Comparison of ENCODE assay signal across 17 cellular contexts in genomic region chr6:100346203-100346602, GRCh38.
A peak's percentile ranks its signal among the peaks of the same experiment; 100 is the strongest.
DNase-seq lines count a peak whose midpoint lies in the region; ATAC-seq and TF ChIP-seq lines count a peak whose summit lies in the region.
"Had no signal": no experiment of that assay in that cellular context is flagged by ENCODE, and none has a peak within 500 bp of the region (broad histone marks: within the 10 kb centered on the region; RNA-seq: fewer than 3 reads in every experiment).

No MANE protein-coding gene starts in this region.

- ATAC-seq in GM21619 (IDR thresholded peaks at IDR 0.05; ENCODE audit: unreplicated experiment), result peak; percentile 8
- peak; percentile 46 for ATAC-seq in SK-N-SH treated with all-trans-retinoic acid at 6 μM for 48 hours
- ATAC-seq: gastroesophageal sphincter; naive thymus-derived CD8-positive, alpha-beta T cell had no signal

- DNase-seq in A172 (ENCODE audit: low spot score) (peak; percentile 52), iris pigment epithelial cell (ENCODE audit: low read depth) (peak; percentile 51), NCI-H524 treated with DMSO at 0.1 percent for 48 hours (lab: John Stamatoyannopoulos, UW) (no peak), inferior parietal cortex (ENCODE audit: extremely low spot score) (no peak), medulla oblongata (ENCODE audit: extremely low spot score) (no peak)
- DNase-seq in activated CD4-positive, alpha-beta T cell treated with anti-CD3 and anti-CD28 coated beads for 1 hour, result no peak
- DNase-seq: activated CD4-positive, alpha-beta memory T cell treated with anti-CD3 and anti-CD28 coated beads, Interleukin-2, amount 10 ng/mL, durations not matched to agents 7 days and 5 days; CD8-positive, alpha-beta memory T cell; colonic mucosa; H7; naive thymus-derived CD8-positive, alpha-beta T cell; NCI-H187; NCI-H524; stimulated activated CD4-positive, alpha-beta T cell treated with anti-CD3 and anti-CD28 coated beads, Interleukin-15, amount 100 ng/mL, for 24 hours had no signal

TF ChIP-seq in SK-N-SH treated with all-trans-retinoic acid at 6 μM for 48 hours, 23 proteins besides CTCF, POLR2A, EP300 and RAD21:
- TF ChIP-seq ARNTL (CRISPR knock-in tag; IDR thresholded peaks at IDR 0.05; ENCODE audit: borderline replicate concordance, low read depth) (no peak), CSDC2 (CRISPR knock-in tag; IDR thresholded peaks at IDR 0.05) (no peak), ISL1 (CRISPR knock-in tag; IDR thresholded peaks at IDR 0.05) (no peak), ZFP30 (CRISPR knock-in tag; IDR thresholded peaks at IDR 0.05) (no peak), TCF4 (CRISPR knock-in tag; IDR thresholded peaks at IDR 0.05; ENCODE audit: borderline replicate concordance) (no peak), TSHZ2 (CRISPR knock-in tag; IDR thresholded peaks at IDR 0.05) (no peak), CREB5 (CRISPR knock-in tag; IDR thresholded peaks at IDR 0.05; ENCODE audit: low read depth) (no peak), ZNF70 (CRISPR knock-in tag; IDR thresholded peaks at IDR 0.05) (no peak), ZNF565 (CRISPR knock-in tag; conservative IDR thresholded peaks at IDR 0.05; ENCODE audit: low read depth) (no peak), ZNF8 (CRISPR knock-in tag; IDR thresholded peaks at IDR 0.05) (no peak), ZFP3 (CRISPR knock-in tag; IDR thresholded peaks at IDR 0.05) (no peak), OSR1 (CRISPR knock-in tag; IDR thresholded peaks at IDR 0.05) (no peak), CSRNP3 (CRISPR knock-in tag; IDR thresholded peaks at IDR 0.05) (no peak), ZC3H10 (CRISPR knock-in tag; IDR thresholded peaks at IDR 0.05) (no peak), ESRRG (CRISPR knock-in tag; IDR thresholded peaks at IDR 0.05) (no peak), GLIS3 (CRISPR knock-in tag; IDR thresholded peaks at IDR 0.05) (no peak), BACH2 (CRISPR knock-in tag; IDR thresholded peaks at IDR 0.05; ENCODE audit: borderline replicate concordance) (no peak)
- TF ChIP-seq, protein P1, sequence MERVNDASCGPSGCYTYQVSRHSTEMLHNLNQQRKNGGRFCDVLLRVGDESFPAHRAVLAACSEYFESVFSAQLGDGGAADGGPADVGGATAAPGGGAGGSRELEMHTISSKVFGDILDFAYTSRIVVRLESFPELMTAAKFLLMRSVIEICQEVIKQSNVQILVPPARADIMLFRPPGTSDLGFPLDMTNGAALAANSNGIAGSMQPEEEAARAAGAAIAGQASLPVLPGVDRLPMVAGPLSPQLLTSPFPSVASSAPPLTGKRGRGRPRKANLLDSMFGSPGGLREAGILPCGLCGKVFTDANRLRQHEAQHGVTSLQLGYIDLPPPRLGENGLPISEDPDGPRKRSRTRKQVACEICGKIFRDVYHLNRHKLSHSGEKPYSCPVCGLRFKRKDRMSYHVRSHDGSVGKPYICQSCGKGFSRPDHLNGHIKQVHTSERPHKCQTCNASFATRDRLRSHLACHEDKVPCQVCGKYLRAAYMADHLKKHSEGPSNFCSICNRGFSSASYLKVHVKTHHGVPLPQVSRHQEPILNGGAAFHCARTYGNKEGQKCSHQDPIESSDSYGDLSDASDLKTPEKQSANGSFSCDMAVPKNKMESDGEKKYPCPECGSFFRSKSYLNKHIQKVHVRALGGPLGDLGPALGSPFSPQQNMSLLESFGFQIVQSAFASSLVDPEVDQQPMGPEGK (CRISPR knock-in tag; IDR thresholded peaks at IDR 0.05; ENCODE audit: borderline replicate concordance), result no peak
- TF ChIP-seq, protein P2, sequence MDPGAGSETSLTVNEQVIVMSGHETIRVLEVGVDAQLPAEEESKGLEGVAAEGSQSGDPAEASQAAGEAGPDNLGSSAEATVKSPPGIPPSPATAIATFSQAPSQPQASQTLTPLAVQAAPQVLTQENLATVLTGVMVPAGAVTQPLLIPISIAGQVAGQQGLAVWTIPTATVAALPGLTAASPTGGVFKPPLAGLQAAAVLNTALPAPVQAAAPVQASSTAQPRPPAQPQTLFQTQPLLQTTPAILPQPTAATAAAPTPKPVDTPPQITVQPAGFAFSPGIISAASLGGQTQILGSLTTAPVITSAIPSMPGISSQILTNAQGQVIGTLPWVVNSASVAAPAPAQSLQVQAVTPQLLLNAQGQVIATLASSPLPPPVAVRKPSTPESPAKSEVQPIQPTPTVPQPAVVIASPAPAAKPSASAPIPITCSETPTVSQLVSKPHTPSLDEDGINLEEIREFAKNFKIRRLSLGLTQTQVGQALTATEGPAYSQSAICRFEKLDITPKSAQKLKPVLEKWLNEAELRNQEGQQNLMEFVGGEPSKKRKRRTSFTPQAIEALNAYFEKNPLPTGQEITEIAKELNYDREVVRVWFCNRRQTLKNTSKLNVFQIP (CRISPR knock-in tag; IDR thresholded peaks at IDR 0.05; ENCODE audit: borderline replicate concordance, low read depth), result no peak

Comparison
In these comparisons a context has a peak if more than half of its experiments do, and no peak if none do; other contexts are left out.
1. DNase-seq: peak in A172 (single experiment) and iris pigment epithelial cell (single experiment); none in NCI-H524 treated with DMSO at 0.1 percent for 48 hours (single experiment), inferior parietal cortex (single experiment), activated CD4-positive, alpha-beta T cell treated with anti-CD3 and anti-CD28 coated beads for 1 hour (single experiment) and medulla oblongata (single experiment).